ENCODE assay signal across 8 cellular contexts in the genomic region with DNA sequence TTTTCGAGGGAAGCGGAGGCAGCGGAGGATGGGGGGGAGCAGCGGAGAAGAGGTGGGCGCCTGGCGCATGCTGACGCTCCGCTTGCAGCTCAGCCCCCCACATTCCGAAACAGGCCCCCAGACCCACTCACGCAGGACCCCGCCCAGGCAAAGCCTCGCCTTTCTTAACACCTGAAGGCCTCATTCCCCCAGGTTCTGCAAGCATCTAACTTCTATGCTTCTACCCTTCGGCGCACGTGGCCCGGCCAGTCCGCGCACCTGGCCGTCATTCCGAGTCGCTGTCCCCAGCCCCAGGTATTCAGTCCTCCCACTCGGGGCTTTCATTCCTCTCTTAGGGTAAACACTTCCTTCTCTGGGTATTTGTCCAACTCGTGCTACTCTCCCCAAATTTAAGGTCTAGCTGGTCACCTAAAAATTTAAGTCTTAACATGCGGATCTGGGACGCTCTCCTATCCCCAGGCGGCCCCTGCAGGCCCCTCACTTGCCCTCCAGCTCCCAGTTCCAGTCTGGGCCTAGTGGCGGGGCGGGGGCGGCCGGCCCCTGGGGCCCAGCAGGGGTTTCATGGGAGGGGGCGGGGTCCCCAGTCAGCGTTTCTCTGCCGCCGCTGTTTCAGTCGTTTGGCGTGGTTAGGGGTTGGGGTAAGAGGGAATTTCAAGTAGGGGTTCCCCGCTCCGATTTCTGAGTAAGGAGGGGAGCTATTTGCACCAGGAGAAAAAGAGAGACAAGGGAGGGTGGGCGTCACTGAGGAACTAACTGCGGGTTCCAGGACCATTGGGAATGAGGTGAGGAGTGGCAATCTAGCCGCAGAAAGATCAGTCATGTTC.
A peak's percentile ranks its signal among the peaks of the same experiment; 100 is the strongest.
DNase-seq lines count a peak whose midpoint lies in the region; ATAC-seq lines count a peak whose summit lies in the region.

No MANE protein-coding gene starts in this region.

- H3K9me3 ChIP-seq in iPS-18c (ENCODE audit: control insufficient read depth, insufficient read depth, low read length): peaks cover 2% of the 10 kb centered on the region

- peaks cover 46% of the 10 kb centered on the region for H3K4me1 Mint-ChIP-seq in activated naive CD8-positive, alpha-beta T cell treated with anti-CD3 and anti-CD28 coated beads, Interleukin-2, amount 50 U/mL, for 24 hours

- peak overlapping the region; percentile 52 for H3K4me3 ChIP-seq in iPS-18c (ENCODE audit: insufficient read depth, low read depth, low read length)

- no peaks in the 10 kb centered on the region for H3K9me3 Mint-ChIP-seq in activated naive CD8-positive, alpha-beta T cell treated with anti-CD3 and anti-CD28 coated beads, Interleukin-2, amount 50 U/mL, for 24 hours

- H3K36me3 Mint-ChIP-seq in activated naive CD8-positive, alpha-beta T cell treated with anti-CD3 and anti-CD28 coated beads, Interleukin-2, amount 50 U/mL, for 24 hours (ENCODE audit: low read depth): no peaks in the 10 kb centered on the region

- ATAC-seq in activated naive CD8-positive, alpha-beta T cell treated with anti-CD3 and anti-CD28 coated beads, Interleukin-2, amount 50 U/mL, for 24 hours: peak; percentile 10
- no peak for ATAC-seq in GM19328 (IDR thresholded peaks at IDR 0.05; ENCODE audit: unreplicated experiment)

- H3K27me3 Mint-ChIP-seq in activated naive CD8-positive, alpha-beta T cell treated with anti-CD3 and anti-CD28 coated beads, Interleukin-2, amount 50 U/mL, for 24 hours: no peaks in the 10 kb centered on the region

- DNase-seq in NCI-H2171 treated with DMSO at 0.1 percent for 48 hours (lab: John Stamatoyannopoulos, UW): peak; percentile 65
- no peak for DNase-seq in NCI-H2171 (lab: John Stamatoyannopoulos, UW)
- DNase-seq in NCI-H526 treated with DMSO at 0.1 percent for 48 hours (lab: John Stamatoyannopoulos, UW): peak; percentile 92
- peak; percentile 79 for DNase-seq in activated naive CD8-positive, alpha-beta T cell treated with anti-CD3 and anti-CD28 coated beads, Interleukin-2, amount 50 U/mL, for 24 hours
- peak; percentile 85 for DNase-seq in stimulated activated CD4-positive, alpha-beta T cell treated with anti-CD3 and anti-CD28 coated beads, Interleukin-15, amount 100 ng/mL, for 24 hours
- DNase-seq in NCI-H1048 (lab: John Stamatoyannopoulos, UW): no peak

- peak overlapping the region; percentile 86 for H3K4me3 Mint-ChIP-seq in activated naive CD8-positive, alpha-beta T cell treated with anti-CD3 and anti-CD28 coated beads, Interleukin-2, amount 50 U/mL, for 24 hours

- H3K27ac Mint-ChIP-seq in activated naive CD8-positive, alpha-beta T cell treated with anti-CD3 and anti-CD28 coated beads, Interleukin-2, amount 50 U/mL, for 24 hours: peak overlapping the region; percentile 94

Comparison
In these comparisons a context has a peak if more than half of its experiments do, and no peak if none do; other contexts are left out.
1. DNase-seq: peak in NCI-H2171 treated with DMSO at 0.1 percent for 48 hours (single experiment), NCI-H526 treated with DMSO at 0.1 percent for 48 hours (single experiment), activated naive CD8-positive, alpha-beta T cell treated with anti-CD3 and anti-CD28 coated beads, Interleukin-2, amount 50 U/mL, for 24 hours (single experiment) and stimulated activated CD4-positive, alpha-beta T cell treated with anti-CD3 and anti-CD28 coated beads, Interleukin-15, amount 100 ng/mL, for 24 hours (single experiment); none in NCI-H2171 (single experiment) and NCI-H1048 (single experiment).